Comparison of ENCODE assay signal across 8 cellular contexts in genomic region chrX:110407910-110408545, GRCh38. TPM values are rescaled to one million over a fixed set of nuclear protein-coding genes. Genes with fewer than 3 reads are reported as not detected.
DNase-seq lines count a peak whose midpoint lies in the region; ATAC-seq, FAIRE-seq and TF ChIP-seq lines count a peak whose summit lies in the region.

No MANE protein-coding gene starts in this region.

- in situ Hi-C loops in KBM-7 (cut with MboI; ENCODE audit: low pct_unique_long_range_greater_than_20kb, low sequenced_read_pairs), result loop anchor here (25.0 kb wide), 2 partner anchors 496 to 921 kb away; partner anchors contain the start of gene GUCY2F

- H3K9me3 ChIP-seq in A549, result no peaks in the 10 kb centered on the region

- 37% methylated on average over 5 of the region's 5 CpGs for WGBS in A549 (ENCODE audit: missing lambda C conversion rate)

- TF ChIP-seq POLR2A in A549 (IDR thresholded peaks at IDR 0.05; ENCODE audit: low read length), result no peak

- peak overlapping the region; percentile 45 to 67; a peak in 4 of 6 replicates for H3K27ac ChIP-seq in A549

- POLR2A ChIA-PET in A549 (lab: Yijun Ruan, JAX), result no interaction called here

- peaks cover 25% of the 10 kb centered on the region for H3K4me1 ChIP-seq in A549

- intact Hi-C loops in sciatic nerve (cut with DNase I), result no loop called here

- TF ChIP-seq RAD21 in A549 (conservative IDR thresholded peaks at IDR 0.05 in 1 of 2, IDR thresholded peaks at IDR 0.05 in 1 of 2), result peak; percentile 86 to 89

- H3K4me3 Mint-ChIP-seq in glutamatergic neuron (ENCODE audit: unreplicated experiment), result no peak overlapping the region

- H3K9me3 Mint-ChIP-seq in glutamatergic neuron (ENCODE audit: unreplicated experiment), result no peaks in the 10 kb centered on the region

- TF ChIP-seq EP300 in A549 (IDR thresholded peaks at IDR 0.05), result no peak

- no peaks in the 10 kb centered on the region for H3K27me3 Mint-ChIP-seq in glutamatergic neuron (ENCODE audit: unreplicated experiment)

- no peaks in the 10 kb centered on the region for H3K36me3 Mint-ChIP-seq in glutamatergic neuron (ENCODE audit: unreplicated experiment)

- peaks cover under 1% of the 10 kb centered on the region for H3K4me1 Mint-ChIP-seq in glutamatergic neuron (ENCODE audit: low read depth, unreplicated experiment)

- H3K4me3 ChIP-seq in A549 (no peak overlapping the region), GM12865 (ENCODE audit: low read depth, low read length) (no peak overlapping the region)

- DNase-seq in A549 (ENCODE audit: low read depth in 1 of 2, low spot score in 1 of 2), result peak; percentile 54 to 62
- peak; percentile 54 for DNase-seq in GM12865 (ENCODE audit: low read depth)
- peak; percentile 73 for DNase-seq in KBM-7
- DNase-seq in RPMI8226, result peak; percentile 52
- peak; percentile 15 for DNase-seq in activated naive CD4-positive, alpha-beta T cell treated with anti-CD3 and anti-CD28 coated beads, Interleukin-2, amount 50 U/mL, for 16 hours
- DNase-seq in glutamatergic neuron, result peak; percentile 18
- no peak for DNase-seq in sciatic nerve (ENCODE audit: low spot score)

- CTCF ChIA-PET in A549 (lab: Yijun Ruan, JAX), result interaction anchor here (0.6 to 27.0 kb wide), 35 partner anchors 10 to 507 kb away, joined by 3 to 848 read pairs (median 3); partner anchors contain the start of gene AMMECR1

- H3K4me2 ChIP-seq in A549, result no peak overlapping the region

- TF ChIP-seq CTCF in A549 (IDR thresholded peaks at IDR 0.05) (peak; percentile 80), GM12865 (IDR thresholded peaks at IDR 0.05; ENCODE audit: insufficient read depth, low read depth, low read length, missing control alignments) (peak; percentile 53), glutamatergic neuron (IDR thresholded peaks at IDR 0.05; ENCODE audit: partially characterized antibody, unreplicated experiment) (peak; percentile 73)

- H3K27ac Mint-ChIP-seq in glutamatergic neuron (ENCODE audit: unreplicated experiment), result no peak overlapping the region

- FAIRE-seq in A549 (lab: Jason Lieb, UNC), result peak; percentile 99

- peak; percentile 70 to 89; a peak in 5 of 6 replicates for ATAC-seq in A549
- peak; percentile 78 for ATAC-seq in sciatic nerve
- ATAC-seq in GM21576 (IDR thresholded peaks at IDR 0.05; ENCODE audit: unreplicated experiment), result no peak

TF ChIP-seq in A549, 52 proteins besides CTCF, POLR2A, EP300 and RAD21:
- TF ChIP-seq SMC3 (IDR thresholded peaks at IDR 0.05) (peak; percentile 84), KDM1A (IDR thresholded peaks at IDR 0.05; ENCODE audit: low read depth) (no peak)
TF ChIP-seq in A549: peak in this region for 1.

RNA-seq across cellular contexts. Expression of gene RTL9, which starts 49.4 kb away (rescaled TPM):
- polyA plus RNA-seq in A549 (2011; rRNA removed) (0.04 and 0.12 TPM in 2 replicates), A549 (2017; fragmentation: RNase III; extraction: RNeasy Plus Mini Kit Qiagen cat#74134 plus additional on column Dnase treatment) (0.05 to 0.06 TPM (median 0.05 TPM) in 3 replicates)
- 0.01 TPM in 2 replicates for polyA plus RNA-seq in A549 (2012; cell fraction: cytosol; rRNA removed)
- polyA plus RNA-seq in A549 (2012; cell fraction: nucleus; rRNA removed), result 0.02 and 0.06 TPM in 2 replicates
- 0.08 and 0.10 TPM in 2 replicates for polyA minus RNA-seq in A549 (2011; rRNA and poly(A)+ RNA removed)
- total RNA-seq in glutamatergic neuron (ENCODE audit: unreplicated experiment) (1.8 TPM), sciatic nerve (0.09 TPM)
